In genomic region chr6:157143885-157144795, GRCh38 we compare ENCODE assay signal across 1 cellular context.
TF ChIP-seq lines count a peak whose summit lies in the region.

No MANE protein-coding gene starts in this region.

TF ChIP-seq in IMR-90, 13 proteins besides CTCF, POLR2A, EP300 and RAD21 (continued from another document):
- TF ChIP-seq RCOR1 (IDR thresholded peaks at IDR 0.05; ENCODE audit: insufficient replicate concordance, low read length): no peak
TF ChIP-seq in IMR-90: peak in this region for 0.
